In the genomic region with DNA sequence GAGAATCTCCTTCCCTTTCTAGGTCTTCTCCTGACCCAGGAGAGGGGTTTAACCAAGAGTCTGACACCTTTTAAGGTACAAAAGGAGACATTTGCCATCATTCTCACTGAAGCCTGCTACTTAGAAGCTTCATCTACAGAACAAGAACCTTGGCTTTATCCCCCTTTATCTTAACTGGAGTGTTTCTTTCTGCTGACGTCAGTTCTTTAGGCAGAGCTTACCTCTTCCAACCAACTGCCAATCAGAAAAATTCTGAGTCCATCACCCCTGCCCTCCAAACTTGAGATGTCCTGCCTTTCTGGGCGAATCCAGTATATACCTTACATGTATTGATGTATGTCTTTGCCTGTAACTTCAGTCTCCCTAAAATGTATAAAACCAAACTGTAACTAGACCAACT, we compare ENCODE assay signal across 2 cellular contexts.
TF ChIP-seq lines count a peak whose summit lies in the region.

No MANE protein-coding gene starts in this region.

TF ChIP-seq in HepG2, 621 proteins besides CTCF, POLR2A, EP300 and RAD21:
- TF ChIP-seq, protein P1, sequence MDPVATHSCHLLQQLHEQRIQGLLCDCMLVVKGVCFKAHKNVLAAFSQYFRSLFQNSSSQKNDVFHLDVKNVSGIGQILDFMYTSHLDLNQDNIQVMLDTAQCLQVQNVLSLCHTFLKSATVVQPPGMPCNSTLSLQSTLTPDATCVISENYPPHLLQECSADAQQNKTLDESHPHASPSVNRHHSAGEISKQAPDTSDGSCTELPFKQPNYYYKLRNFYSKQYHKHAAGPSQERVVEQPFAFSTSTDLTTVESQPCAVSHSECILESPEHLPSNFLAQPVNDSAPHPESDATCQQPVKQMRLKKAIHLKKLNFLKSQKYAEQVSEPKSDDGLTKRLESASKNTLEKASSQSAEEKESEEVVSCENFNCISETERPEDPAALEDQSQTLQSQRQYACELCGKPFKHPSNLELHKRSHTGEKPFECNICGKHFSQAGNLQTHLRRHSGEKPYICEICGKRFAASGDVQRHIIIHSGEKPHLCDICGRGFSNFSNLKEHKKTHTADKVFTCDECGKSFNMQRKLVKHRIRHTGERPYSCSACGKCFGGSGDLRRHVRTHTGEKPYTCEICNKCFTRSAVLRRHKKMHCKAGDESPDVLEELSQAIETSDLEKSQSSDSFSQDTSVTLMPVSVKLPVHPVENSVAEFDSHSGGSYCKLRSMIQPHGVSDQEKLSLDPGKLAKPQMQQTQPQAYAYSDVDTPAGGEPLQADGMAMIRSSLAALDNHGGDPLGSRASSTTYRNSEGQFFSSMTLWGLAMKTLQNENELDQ (CRISPR knock-in tag; IDR thresholded peaks at IDR 0.05; ENCODE audit: borderline replicate concordance): no peak
- peak; percentile 52 to 85 for TF ChIP-seq MAFK (conservative IDR thresholded peaks at IDR 0.05 in 1 of 2, IDR thresholded peaks at IDR 0.05 in 1 of 2; ENCODE audit: low read length in 2 of 2)
- no peak for TF ChIP-seq CEBPG (CRISPR knock-in tag; IDR thresholded peaks at IDR 0.05)
- peak; percentile 56 for TF ChIP-seq MAFF (IDR thresholded peaks at IDR 0.05; ENCODE audit: low read depth, low read length)

TF ChIP-seq in WTC11, 78 proteins besides CTCF, POLR2A, EP300 and RAD21:
- no peak for TF ChIP-seq GTF2I (CRISPR knock-in tag; conservative IDR thresholded peaks at IDR 0.05)
- TF ChIP-seq ATF6 (CRISPR knock-in tag; IDR thresholded peaks at IDR 0.05): no peak
- TF ChIP-seq, protein P2, sequence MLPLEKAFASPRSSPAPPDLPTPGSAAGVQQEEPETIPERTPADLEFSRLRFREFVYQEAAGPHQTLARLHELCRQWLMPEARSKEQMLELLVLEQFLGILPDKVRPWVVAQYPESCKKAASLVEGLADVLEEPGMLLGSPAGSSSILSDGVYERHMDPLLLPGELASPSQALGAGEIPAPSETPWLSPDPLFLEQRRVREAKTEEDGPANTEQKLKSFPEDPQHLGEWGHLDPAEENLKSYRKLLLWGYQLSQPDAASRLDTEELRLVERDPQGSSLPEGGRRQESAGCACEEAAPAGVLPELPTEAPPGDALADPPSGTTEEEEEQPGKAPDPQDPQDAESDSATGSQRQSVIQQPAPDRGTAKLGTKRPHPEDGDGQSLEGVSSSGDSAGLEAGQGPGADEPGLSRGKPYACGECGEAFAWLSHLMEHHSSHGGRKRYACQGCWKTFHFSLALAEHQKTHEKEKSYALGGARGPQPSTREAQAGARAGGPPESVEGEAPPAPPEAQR (CRISPR knock-in tag; IDR thresholded peaks at IDR 0.05): no peak
- TF ChIP-seq ZNF512 (CRISPR knock-in tag; IDR thresholded peaks at IDR 0.05; ENCODE audit: borderline replicate concordance): no peak
- no peak for TF ChIP-seq TCF7 (CRISPR knock-in tag; IDR thresholded peaks at IDR 0.05; ENCODE audit: low read depth)
- TF ChIP-seq ATF1 (CRISPR knock-in tag; IDR thresholded peaks at IDR 0.05): no peak
TF ChIP-seq in WTC11: peak in this region for 0.
